In genomic region chr19:14450168-14450874, GRCh38 we compare ENCODE assay signal across 2 cellular contexts.
TF ChIP-seq lines count a peak whose summit lies in the region.

No MANE protein-coding gene starts in this region.

TF ChIP-seq in GM23338, 12 proteins besides CTCF, POLR2A, EP300 and RAD21:
- no peak for TF ChIP-seq ZNF462 (CRISPR knock-in tag; IDR thresholded peaks at IDR 0.05)
- no peak for TF ChIP-seq ETS1 (IDR thresholded peaks at IDR 0.05)
- TF ChIP-seq ZNF114 (CRISPR knock-in tag; IDR thresholded peaks at IDR 0.05): no peak

TF ChIP-seq in GM12878, 131 proteins besides CTCF, POLR2A, EP300 and RAD21:
- no peak for TF ChIP-seq HDGF (IDR thresholded peaks at IDR 0.05)
- 0 out of 2 replicates have a peak, but pooled peaks have one; percentile 61 for TF ChIP-seq ZBTB33 (IDR thresholded peaks at IDR 0.05)
TF ChIP-seq in GM12878: peak in this region for 1.
